In genomic region chr4:38085394-38086150, GRCh38 we compare ENCODE assay signal across 19 cellular contexts.
DNase-seq lines count a peak whose midpoint lies in the region; TF ChIP-seq lines count a peak whose summit lies in the region.
"Had no signal": no experiment of that assay in that cellular context is flagged by ENCODE, and none has a peak within 500 bp of the region (broad histone marks: within the 10 kb centered on the region; RNA-seq: fewer than 3 reads in every experiment).

No MANE protein-coding gene starts in this region.

- H3K36me3 Mint-ChIP-seq in neural progenitor cell: peaks cover 19% of the 10 kb centered on the region
- H3K36me3 Mint-ChIP-seq: activated naive CD4-positive, alpha-beta T cell treated with anti-CD3 and anti-CD28 coated beads, Interleukin-2, amount 50 U/mL, for 72 hours had no signal

- DNase-seq in NCI-H2171 (lab: John Stamatoyannopoulos, UW) (peak; percentile 22), cardiac muscle cell (ENCODE audit: low read depth in 1 of 2, low spot score in 1 of 2) (no peak), neural progenitor cell (ENCODE audit: low spot score) (peak; percentile 20), tibial artery (no peak), COR-L47 (lab: John Stamatoyannopoulos, UW) (no peak), SIG-M5 (lab: John Stamatoyannopoulos, UW) (no peak), NCI-H1436 (lab: John Stamatoyannopoulos, UW) (no peak), DMS79 treated with DMSO at 0.1 percent for 48 hours (lab: John Stamatoyannopoulos, UW) (no peak)
- DNase-seq: activated CD8-positive, alpha-beta T cell treated with anti-CD3 and anti-CD28 coated beads for 36 hours; activated T-cell treated with anti-CD3 and anti-CD28 coated beads, Interleukin-2, amount 50 U/mL, for 48 hours; DMS53; effector CD4-positive, alpha-beta T cell; esophagus squamous epithelium; HCEC 1CT; NCI-H146; NCI-H345; upper lobe of left lung had no signal

- no peak overlapping the region for H3K27ac Mint-ChIP-seq in neural progenitor cell
- H3K27ac Mint-ChIP-seq: activated CD8-positive, alpha-beta T cell treated with anti-CD3 and anti-CD28 coated beads for 36 hours; activated naive CD4-positive, alpha-beta T cell treated with anti-CD3 and anti-CD28 coated beads, Interleukin-2, amount 50 U/mL, for 72 hours had no signal

- H3K4me2 ChIP-seq in neural progenitor cell: no peak overlapping the region

- H4K20me1 ChIP-seq in neural progenitor cell (ENCODE audit: low read depth): no peaks in the 10 kb centered on the region

- H3K36me3 ChIP-seq in cardiac muscle cell (no peaks in the 10 kb centered on the region), neural progenitor cell (no peaks in the 10 kb centered on the region), tibial artery (peaks cover 8 to 17% (median 9%) of the 10 kb centered on the region in 3 donors)

- intact Hi-C loops in tibial artery (cut with DNase I; ENCODE audit: low total_unique reads): no loop called here

- H3K4me1 ChIP-seq in cardiac muscle cell (ENCODE audit: low read depth) (peaks cover 54% of the 10 kb centered on the region), neural progenitor cell (peaks cover 12% of the 10 kb centered on the region), tibial artery (peaks cover 0 to 58% (median 34%) of the 10 kb centered on the region in 4 donors)

- peaks cover 11% of the 10 kb centered on the region for H3K27me3 Mint-ChIP-seq in neural progenitor cell (ENCODE audit: insufficient read depth, low read depth)
- H3K27me3 Mint-ChIP-seq: activated CD8-positive, alpha-beta T cell treated with anti-CD3 and anti-CD28 coated beads for 36 hours had no signal

- no peaks in the 10 kb centered on the region for H3F3A ChIP-seq in neural progenitor cell (ENCODE audit: low read depth)

- H3K4me3 ChIP-seq in cardiac muscle cell: no peak overlapping the region
- no peak overlapping the region for H3K4me3 ChIP-seq in neural progenitor cell
- H3K4me3 ChIP-seq in tibial artery: no peak overlapping the region
- H3K4me3 ChIP-seq: esophagus squamous epithelium, upper lobe of left lung had no signal

- no peak overlapping the region for H3K9ac ChIP-seq in neural progenitor cell

- no peak overlapping the region for H2AFZ ChIP-seq in neural progenitor cell (replicated peaks)

- H3K9me3 ChIP-seq in cardiac muscle cell (ENCODE audit: low read depth) (no peaks in the 10 kb centered on the region), neural progenitor cell (ENCODE audit: low read depth) (no peaks in the 10 kb centered on the region), tibial artery (no peaks in the 10 kb centered on the region)
- H3K9me3 ChIP-seq: esophagus squamous epithelium, upper lobe of left lung had no signal

- peak overlapping the region; percentile 41 for H3K27ac ChIP-seq in cardiac muscle cell
- H3K27ac ChIP-seq in neural progenitor cell: no peak overlapping the region
- peak overlapping the region; percentile 36 to 60 for H3K27ac ChIP-seq in tibial artery
- H3K27ac ChIP-seq: C4-2B, upper lobe of left lung had no signal

- H3K9me3 Mint-ChIP-seq in neural progenitor cell: peaks cover 1% of the 10 kb centered on the region
- H3K9me3 Mint-ChIP-seq: activated CD8-positive, alpha-beta T cell treated with anti-CD3 and anti-CD28 coated beads for 36 hours; activated naive CD4-positive, alpha-beta T cell treated with anti-CD3 and anti-CD28 coated beads, Interleukin-2, amount 50 U/mL, for 72 hours had no signal

- H3K27me3 ChIP-seq in cardiac muscle cell (no peaks in the 10 kb centered on the region), neural progenitor cell (no peaks in the 10 kb centered on the region), tibial artery (no peaks in the 10 kb centered on the region)
- H3K27me3 ChIP-seq: esophagus squamous epithelium, upper lobe of left lung had no signal

- no peak for TF ChIP-seq CTCF in cardiac muscle cell (IDR thresholded peaks at IDR 0.05; ENCODE audit: low read depth, low read length)
- no peak for TF ChIP-seq CTCF in neural progenitor cell (IDR thresholded peaks at IDR 0.05)
- TF ChIP-seq CTCF in tibial artery (IDR thresholded peaks at IDR 0.05): no peak

- no peak overlapping the region for H3K4me3 Mint-ChIP-seq in neural progenitor cell
- H3K4me3 Mint-ChIP-seq: activated CD8-positive, alpha-beta T cell treated with anti-CD3 and anti-CD28 coated beads for 36 hours had no signal

- H3K79me2 ChIP-seq in neural progenitor cell (ENCODE audit: low read depth): no peaks in the 10 kb centered on the region

- H3K4me1 Mint-ChIP-seq in neural progenitor cell: peaks cover 49% of the 10 kb centered on the region

Comparison
In these comparisons a context has a peak if more than half of its experiments do, and no peak if none do; other contexts are left out.
1. DNase-seq: peak in NCI-H2171 (single experiment) and neural progenitor cell (single experiment); none in cardiac muscle cell (0 of 2), tibial artery (0 of 2), COR-L47 (single experiment), SIG-M5 (single experiment), NCI-H1436 (single experiment) and DMS79 treated with DMSO at 0.1 percent for 48 hours (single experiment).